Comparison of ENCODE assay signal across 1 cellular context in genomic region chr5:53642006-53642405, GRCh38.
TF ChIP-seq lines count a peak whose summit lies in the region.

No MANE protein-coding gene starts in this region.

TF ChIP-seq in IMR-90, 13 proteins besides CTCF, POLR2A, EP300 and RAD21:
- no peak for TF ChIP-seq CHD1 (IDR thresholded peaks at IDR 0.05; ENCODE audit: low read depth, low read length)
- TF ChIP-seq, protein P1, sequence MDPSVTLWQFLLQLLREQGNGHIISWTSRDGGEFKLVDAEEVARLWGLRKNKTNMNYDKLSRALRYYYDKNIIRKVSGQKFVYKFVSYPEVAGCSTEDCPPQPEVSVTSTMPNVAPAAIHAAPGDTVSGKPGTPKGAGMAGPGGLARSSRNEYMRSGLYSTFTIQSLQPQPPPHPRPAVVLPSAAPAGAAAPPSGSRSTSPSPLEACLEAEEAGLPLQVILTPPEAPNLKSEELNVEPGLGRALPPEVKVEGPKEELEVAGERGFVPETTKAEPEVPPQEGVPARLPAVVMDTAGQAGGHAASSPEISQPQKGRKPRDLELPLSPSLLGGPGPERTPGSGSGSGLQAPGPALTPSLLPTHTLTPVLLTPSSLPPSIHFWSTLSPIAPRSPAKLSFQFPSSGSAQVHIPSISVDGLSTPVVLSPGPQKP (IDR thresholded peaks at IDR 0.05; ENCODE audit: borderline replicate concordance, low read depth, low read length) = no peak
- TF ChIP-seq FOS (IDR thresholded peaks at IDR 0.05; ENCODE audit: low read depth, low read length) = no peak
- no peak for TF ChIP-seq MAFK (IDR thresholded peaks at IDR 0.05; ENCODE audit: low read depth, low read length)
- TF ChIP-seq USF2 (IDR thresholded peaks at IDR 0.05; ENCODE audit: low read depth, low read length) = no peak
- TF ChIP-seq RCOR1 (IDR thresholded peaks at IDR 0.05; ENCODE audit: insufficient replicate concordance, low read length) = no peak
- TF ChIP-seq MXI1 (IDR thresholded peaks at IDR 0.05; ENCODE audit: borderline replicate concordance, low read depth, low read length) = no peak
- TF ChIP-seq CEBPB (IDR thresholded peaks at IDR 0.05; ENCODE audit: low read depth, low read length) = no peak
- TF ChIP-seq RFX5 (IDR thresholded peaks at IDR 0.05; ENCODE audit: low read depth, low read length) = no peak
- TF ChIP-seq BHLHE40 (IDR thresholded peaks at IDR 0.05; ENCODE audit: low read depth, low read length) = no peak
